Comparison of ENCODE assay signal across 21 cellular contexts in the genomic region with DNA sequence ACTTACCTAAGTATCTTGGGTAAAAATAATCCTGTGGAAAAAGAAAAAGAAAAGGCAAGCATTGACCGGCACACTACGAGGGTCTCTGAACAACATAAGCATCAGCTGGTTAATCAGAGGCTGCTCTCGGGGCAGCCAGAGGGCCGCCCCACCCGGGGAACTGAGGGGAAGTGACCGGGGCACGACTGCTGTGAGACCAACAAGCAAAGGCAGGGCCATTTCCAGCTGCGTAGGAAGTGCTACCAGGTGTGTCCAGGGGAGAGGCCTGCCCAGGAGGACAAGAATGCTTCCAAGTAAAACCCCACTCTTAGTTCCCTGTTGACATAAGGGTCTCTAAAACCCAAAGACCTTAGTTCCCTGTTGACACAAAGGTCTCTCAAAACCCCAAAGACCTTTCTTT. TPM values are rescaled to one million over a fixed set of nuclear protein-coding genes. Genes with fewer than 3 reads are reported as not detected.
DNase-seq lines count a peak whose midpoint lies in the region; ATAC-seq and TF ChIP-seq lines count a peak whose summit lies in the region.
"Had no signal": no experiment of that assay in that cellular context is flagged by ENCODE, and none has a peak within 500 bp of the region (broad histone marks: within the 10 kb centered on the region; RNA-seq: fewer than 3 reads in every experiment).

No MANE protein-coding gene starts in this region.

- CTCF ChIA-PET in T-cell (lab: Charles Lee), result no interaction called here

- TF ChIP-seq CTCF in right atrium auricular region (IDR thresholded peaks at IDR 0.05) (no peak), type B pancreatic cell (conservative IDR thresholded peaks at IDR 0.05) (no peak)

- H3K9me3 ChIP-seq in right atrium auricular region, result no peaks in the 10 kb centered on the region
- H3K9me3 ChIP-seq: heart left ventricle, mucosa of descending colon, thyroid gland had no signal

- no peaks in the 10 kb centered on the region for H3K27me3 ChIP-seq in right atrium auricular region
- H3K27me3 ChIP-seq: heart left ventricle, MG63, thyroid gland had no signal

- POLR2A ChIA-PET in T-cell (lab: Charles Lee), result no interaction called here

- no peaks in the 10 kb centered on the region for H3K36me3 Mint-ChIP-seq in T-cell
- no peaks in the 10 kb centered on the region for H3K36me3 Mint-ChIP-seq in type B pancreatic cell
- H3K36me3 Mint-ChIP-seq: activated naive CD4-positive, alpha-beta T cell treated with anti-CD3 and anti-CD28 coated beads, Interleukin-2, amount 50 U/mL, for 24 hours; CD4-positive, CD25-positive, alpha-beta regulatory T cell had no signal

- H3K27ac Mint-ChIP-seq in T-cell, result peak overlapping the region; percentile 4 to 34
- no peak overlapping the region for H3K27ac Mint-ChIP-seq in type B pancreatic cell
- H3K27ac Mint-ChIP-seq: activated naive CD4-positive, alpha-beta T cell treated with anti-CD3 and anti-CD28 coated beads, Interleukin-2, amount 50 U/mL, for 24 hours; CD4-positive, CD25-positive, alpha-beta regulatory T cell; stimulated activated naive CD8-positive, alpha-beta T cell treated with anti-CD3 and anti-CD28 coated beads, Interleukin-15, Interleukin-2, amounts not matched to agents 100 ng/mL and 50 ng/mL, for 24 hours had no signal

- no peaks in the 10 kb centered on the region for H3K9me3 Mint-ChIP-seq in T-cell
- H3K9me3 Mint-ChIP-seq in type B pancreatic cell, result no peaks in the 10 kb centered on the region
- H3K9me3 Mint-ChIP-seq: activated naive CD4-positive, alpha-beta T cell treated with anti-CD3 and anti-CD28 coated beads, Interleukin-2, amount 50 U/mL, for 24 hours; CD4-positive, CD25-positive, alpha-beta regulatory T cell; neural crest cell; stimulated activated naive CD8-positive, alpha-beta T cell treated with anti-CD3 and anti-CD28 coated beads, Interleukin-15, Interleukin-2, amounts not matched to agents 100 ng/mL and 50 ng/mL, for 24 hours had no signal

- H3K27me3 Mint-ChIP-seq in T-cell, result peaks cover 0 to 3% of the 10 kb centered on the region in 2 donors
- no peaks in the 10 kb centered on the region for H3K27me3 Mint-ChIP-seq in type B pancreatic cell
- H3K27me3 Mint-ChIP-seq: activated naive CD4-positive, alpha-beta T cell treated with anti-CD3 and anti-CD28 coated beads, Interleukin-2, amount 50 U/mL, for 24 hours had no signal

- H3K4me3 Mint-ChIP-seq in T-cell (no peak overlapping the region), type B pancreatic cell (no peak overlapping the region)
- H3K4me3 Mint-ChIP-seq: activated naive CD4-positive, alpha-beta T cell treated with anti-CD3 and anti-CD28 coated beads, Interleukin-2, amount 50 U/mL, for 24 hours; neural crest cell; stimulated activated naive CD8-positive, alpha-beta T cell treated with anti-CD3 and anti-CD28 coated beads, Interleukin-15, Interleukin-2, amounts not matched to agents 100 ng/mL and 50 ng/mL, for 24 hours had no signal

- H3K27ac ChIP-seq in right atrium auricular region, result peak overlapping the region in 1 of 2 donors; percentile 43
- H3K27ac ChIP-seq: thyroid gland had no signal

- peaks cover 0 to 65% of the 10 kb centered on the region in 2 donors for H3K4me1 ChIP-seq in right atrium auricular region

- intact Hi-C loops in left cardiac atrium (cut with DNase I), result no loop called here

- no peak overlapping the region for H3K4me3 ChIP-seq in right atrium auricular region
- H3K4me3 ChIP-seq: heart left ventricle, K562, MG63, mucosa of descending colon, thyroid gland had no signal

- DNase-seq in right atrium auricular region (ENCODE audit: low spot score), result peak; percentile 40
- no peak for DNase-seq in left cardiac atrium
- no peak for DNase-seq in T-cell
- peak; percentile 6 for DNase-seq in islet precursor cell
- peak; percentile 59 for DNase-seq in type B pancreatic cell (ENCODE audit: extremely low spot score, unreplicated experiment)
- DNase-seq in 8988T, result no peak
- no peak for DNase-seq in mucosa of gallbladder (ENCODE audit: low spot score)
- DNase-seq: CD4-positive, CD25-positive, alpha-beta regulatory T cell; MG63; mucosa of descending colon; NCI-H2081; NCI-H82; SHP77; SW 1271; thyroid gland had no signal

- H3K4me1 Mint-ChIP-seq in T-cell (peaks cover 25 to 38% (median 27%) of the 10 kb centered on the region in 3 donors), type B pancreatic cell (ENCODE audit: unreplicated experiment) (peaks cover 7% of the 10 kb centered on the region)

- H3K36me3 ChIP-seq in right atrium auricular region, result peaks cover 28% of the 10 kb centered on the region
- H3K36me3 ChIP-seq: thyroid gland had no signal

- no peak for ATAC-seq in left cardiac atrium
- ATAC-seq in T-cell (replicated peaks in 1 of 4), result no peak
- no peak for ATAC-seq in HG03196 (IDR thresholded peaks at IDR 0.05; ENCODE audit: unreplicated experiment)
- ATAC-seq: heart left ventricle had no signal

RNA-seq across cellular contexts. Expression of gene GAS6, which starts 15.9 kb away (rescaled TPM):
- total RNA-seq in right atrium auricular region (100 to 1,000 TPM; 206 to 254 TPM), left cardiac atrium (100 to 1,000 TPM; 165 to 175 TPM), T-cell (10 to 100 TPM in 1 of 5 donors, 1 to 10 TPM in 4; 1.1 to 10.2 (median 4.7) TPM), type B pancreatic cell (ENCODE audit: low replicate concordance) (42.9 and 102 TPM in 2 replicates), mucosa of gallbladder (118 TPM)

Comparison
In these comparisons a context has a peak if more than half of its experiments do, and no peak if none do; other contexts are left out.
1. DNase-seq: peak in right atrium auricular region (single experiment), islet precursor cell (single experiment) and type B pancreatic cell (single experiment); none in left cardiac atrium (single experiment), T-cell (0 of 34), 8988T (single experiment) and mucosa of gallbladder (single experiment).